In the genomic region with DNA sequence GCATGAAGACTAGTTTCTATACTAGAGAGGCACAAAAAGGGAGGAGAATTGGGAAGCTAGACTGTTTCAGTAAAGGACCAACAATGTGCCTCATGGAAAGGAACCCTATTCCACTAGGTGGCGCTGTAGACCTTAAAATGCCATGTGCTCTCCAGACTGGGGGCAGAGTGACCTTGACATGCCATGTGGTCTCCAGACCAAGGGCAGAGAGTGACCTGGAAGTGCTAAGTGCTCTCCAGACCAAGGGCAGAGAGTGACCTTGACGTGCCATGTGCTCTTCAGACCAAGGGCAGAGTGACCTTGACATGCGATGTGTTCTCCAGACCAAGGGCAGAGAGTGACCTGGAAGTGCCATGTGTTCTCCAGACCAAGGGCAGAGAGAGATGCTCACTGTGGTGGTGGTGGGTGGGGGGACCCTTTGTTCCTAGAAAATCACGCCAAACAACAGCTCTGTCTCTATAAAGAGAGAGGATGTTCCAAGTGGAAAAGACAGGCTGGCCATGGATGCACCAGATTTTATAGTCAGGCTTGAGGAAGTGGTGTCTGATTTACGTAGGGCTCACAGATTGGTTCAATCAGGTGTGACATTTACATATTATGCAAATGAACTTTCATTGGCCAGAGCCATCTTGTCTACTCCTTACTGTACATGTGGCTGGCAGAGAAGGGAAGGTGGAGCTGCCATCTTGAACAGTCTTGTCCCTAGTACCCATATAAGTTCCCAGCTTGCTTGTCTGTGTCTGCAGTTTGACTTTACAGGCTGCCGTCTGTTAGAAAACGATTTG, we compare ENCODE assay signal across 9 cellular contexts.
DNase-seq lines count a peak whose midpoint lies in the region; ATAC-seq and TF ChIP-seq lines count a peak whose summit lies in the region.
"Had no signal": no experiment of that assay in that cellular context is flagged by ENCODE, and none has a peak within 500 bp of the region (broad histone marks: within the 10 kb centered on the region; RNA-seq: fewer than 3 reads in every experiment).

No MANE protein-coding gene starts in this region.

- H3K4me3 ChIP-seq in GM23338 (no peak overlapping the region), mucosa of descending colon (no peak overlapping the region)
- H3K4me3 ChIP-seq: thoracic aorta had no signal

- no peaks in the 10 kb centered on the region for H3K79me2 ChIP-seq in GM23338 (replicated peaks; ENCODE audit: insufficient read depth)

- H3K4me3 Mint-ChIP-seq in GM23338: no peak overlapping the region

- TF ChIP-seq CTCF in GM23338 (conservative IDR thresholded peaks at IDR 0.05; ENCODE audit: low read depth in 2 of 2) (peak; percentile 87 to 94), mucosa of descending colon (IDR thresholded peaks at IDR 0.05) (no peak)

- H3K27ac Mint-ChIP-seq in GM23338: peak overlapping the region; percentile 93

- peaks cover 28% of the 10 kb centered on the region for H3K9me3 Mint-ChIP-seq in GM23338

- intact Hi-C loops in mucosa of descending colon (cut with DNase I, micrococcal nuclease): no loop called here

- H3F3A ChIP-seq in GM23338 (replicated peaks; ENCODE audit: low read depth): no peaks in the 10 kb centered on the region

- DNase-seq in DMS153 treated with DMSO at 0.1 percent for 48 hours (lab: John Stamatoyannopoulos, UW; ENCODE audit: unreplicated experiment) (peak; percentile 32), DMS153 (lab: John Stamatoyannopoulos, UW) (no peak), GM23338 (ENCODE audit: low spot score) (peak; percentile 93), NCI-H1694 treated with DMSO at 0.1 percent for 48 hours (lab: John Stamatoyannopoulos, UW) (peak; percentile 33), astrocyte of the hippocampus (ENCODE audit: low read depth, low spot score) (peak; percentile 7), mucosa of descending colon (peak in 2 of 3 donors; percentile 24 to 77)

- H3K27ac ChIP-seq in GM23338 (ENCODE audit: low read depth): no peak overlapping the region
- H3K27ac ChIP-seq: thoracic aorta had no signal

- peaks cover 8% of the 10 kb centered on the region; the same call in 2 of the 3 replicates for H3K4me1 Mint-ChIP-seq in GM23338

- H3K9me3 ChIP-seq in mucosa of descending colon: no peaks in the 10 kb centered on the region
- H3K9me3 ChIP-seq: thoracic aorta had no signal

- peak; percentile 94 for ATAC-seq in GM23338
- peak; percentile 58 for ATAC-seq in mucosa of descending colon
- ATAC-seq in GM21619 (IDR thresholded peaks at IDR 0.05; ENCODE audit: unreplicated experiment): no peak
- ATAC-seq in GM21423 (IDR thresholded peaks at IDR 0.05; ENCODE audit: unreplicated experiment): no peak

- no peaks in the 10 kb centered on the region for H3K27me3 ChIP-seq in GM23338 (ENCODE audit: insufficient read depth)

- H2AFZ ChIP-seq in GM23338: no peak overlapping the region

- peaks cover 38% of the 10 kb centered on the region for H3K36me3 Mint-ChIP-seq in GM23338 (ENCODE audit: low read depth)

- H3K4me1 ChIP-seq in GM23338 (ENCODE audit: insufficient read depth): peaks cover 11% of the 10 kb centered on the region
- H3K4me1 ChIP-seq in mucosa of descending colon (ENCODE audit: low read depth): no peaks in the 10 kb centered on the region

- H3K4me2 ChIP-seq in GM23338: no peak overlapping the region

- peaks cover 4% of the 10 kb centered on the region for H3K27me3 Mint-ChIP-seq in GM23338 (ENCODE audit: insufficient read depth, low read depth, poor library complexity)

- H3K9me2 ChIP-seq in GM23338 (ENCODE audit: insufficient read depth): 0 out of 2 replicates have a peak, but pooled peaks cover 7% of the 10 kb centered on the region

- no peaks in the 10 kb centered on the region for H4K20me1 ChIP-seq in GM23338 (replicated peaks; ENCODE audit: insufficient read depth)

- H3K36me3 ChIP-seq in GM23338 (ENCODE audit: insufficient read depth): no peaks in the 10 kb centered on the region
- no peaks in the 10 kb centered on the region for H3K36me3 ChIP-seq in mucosa of descending colon (ENCODE audit: low read depth)
- H3K36me3 ChIP-seq: thoracic aorta had no signal

TF ChIP-seq in GM23338, 12 proteins besides CTCF, POLR2A, EP300 and RAD21:
- TF ChIP-seq, protein P1, sequence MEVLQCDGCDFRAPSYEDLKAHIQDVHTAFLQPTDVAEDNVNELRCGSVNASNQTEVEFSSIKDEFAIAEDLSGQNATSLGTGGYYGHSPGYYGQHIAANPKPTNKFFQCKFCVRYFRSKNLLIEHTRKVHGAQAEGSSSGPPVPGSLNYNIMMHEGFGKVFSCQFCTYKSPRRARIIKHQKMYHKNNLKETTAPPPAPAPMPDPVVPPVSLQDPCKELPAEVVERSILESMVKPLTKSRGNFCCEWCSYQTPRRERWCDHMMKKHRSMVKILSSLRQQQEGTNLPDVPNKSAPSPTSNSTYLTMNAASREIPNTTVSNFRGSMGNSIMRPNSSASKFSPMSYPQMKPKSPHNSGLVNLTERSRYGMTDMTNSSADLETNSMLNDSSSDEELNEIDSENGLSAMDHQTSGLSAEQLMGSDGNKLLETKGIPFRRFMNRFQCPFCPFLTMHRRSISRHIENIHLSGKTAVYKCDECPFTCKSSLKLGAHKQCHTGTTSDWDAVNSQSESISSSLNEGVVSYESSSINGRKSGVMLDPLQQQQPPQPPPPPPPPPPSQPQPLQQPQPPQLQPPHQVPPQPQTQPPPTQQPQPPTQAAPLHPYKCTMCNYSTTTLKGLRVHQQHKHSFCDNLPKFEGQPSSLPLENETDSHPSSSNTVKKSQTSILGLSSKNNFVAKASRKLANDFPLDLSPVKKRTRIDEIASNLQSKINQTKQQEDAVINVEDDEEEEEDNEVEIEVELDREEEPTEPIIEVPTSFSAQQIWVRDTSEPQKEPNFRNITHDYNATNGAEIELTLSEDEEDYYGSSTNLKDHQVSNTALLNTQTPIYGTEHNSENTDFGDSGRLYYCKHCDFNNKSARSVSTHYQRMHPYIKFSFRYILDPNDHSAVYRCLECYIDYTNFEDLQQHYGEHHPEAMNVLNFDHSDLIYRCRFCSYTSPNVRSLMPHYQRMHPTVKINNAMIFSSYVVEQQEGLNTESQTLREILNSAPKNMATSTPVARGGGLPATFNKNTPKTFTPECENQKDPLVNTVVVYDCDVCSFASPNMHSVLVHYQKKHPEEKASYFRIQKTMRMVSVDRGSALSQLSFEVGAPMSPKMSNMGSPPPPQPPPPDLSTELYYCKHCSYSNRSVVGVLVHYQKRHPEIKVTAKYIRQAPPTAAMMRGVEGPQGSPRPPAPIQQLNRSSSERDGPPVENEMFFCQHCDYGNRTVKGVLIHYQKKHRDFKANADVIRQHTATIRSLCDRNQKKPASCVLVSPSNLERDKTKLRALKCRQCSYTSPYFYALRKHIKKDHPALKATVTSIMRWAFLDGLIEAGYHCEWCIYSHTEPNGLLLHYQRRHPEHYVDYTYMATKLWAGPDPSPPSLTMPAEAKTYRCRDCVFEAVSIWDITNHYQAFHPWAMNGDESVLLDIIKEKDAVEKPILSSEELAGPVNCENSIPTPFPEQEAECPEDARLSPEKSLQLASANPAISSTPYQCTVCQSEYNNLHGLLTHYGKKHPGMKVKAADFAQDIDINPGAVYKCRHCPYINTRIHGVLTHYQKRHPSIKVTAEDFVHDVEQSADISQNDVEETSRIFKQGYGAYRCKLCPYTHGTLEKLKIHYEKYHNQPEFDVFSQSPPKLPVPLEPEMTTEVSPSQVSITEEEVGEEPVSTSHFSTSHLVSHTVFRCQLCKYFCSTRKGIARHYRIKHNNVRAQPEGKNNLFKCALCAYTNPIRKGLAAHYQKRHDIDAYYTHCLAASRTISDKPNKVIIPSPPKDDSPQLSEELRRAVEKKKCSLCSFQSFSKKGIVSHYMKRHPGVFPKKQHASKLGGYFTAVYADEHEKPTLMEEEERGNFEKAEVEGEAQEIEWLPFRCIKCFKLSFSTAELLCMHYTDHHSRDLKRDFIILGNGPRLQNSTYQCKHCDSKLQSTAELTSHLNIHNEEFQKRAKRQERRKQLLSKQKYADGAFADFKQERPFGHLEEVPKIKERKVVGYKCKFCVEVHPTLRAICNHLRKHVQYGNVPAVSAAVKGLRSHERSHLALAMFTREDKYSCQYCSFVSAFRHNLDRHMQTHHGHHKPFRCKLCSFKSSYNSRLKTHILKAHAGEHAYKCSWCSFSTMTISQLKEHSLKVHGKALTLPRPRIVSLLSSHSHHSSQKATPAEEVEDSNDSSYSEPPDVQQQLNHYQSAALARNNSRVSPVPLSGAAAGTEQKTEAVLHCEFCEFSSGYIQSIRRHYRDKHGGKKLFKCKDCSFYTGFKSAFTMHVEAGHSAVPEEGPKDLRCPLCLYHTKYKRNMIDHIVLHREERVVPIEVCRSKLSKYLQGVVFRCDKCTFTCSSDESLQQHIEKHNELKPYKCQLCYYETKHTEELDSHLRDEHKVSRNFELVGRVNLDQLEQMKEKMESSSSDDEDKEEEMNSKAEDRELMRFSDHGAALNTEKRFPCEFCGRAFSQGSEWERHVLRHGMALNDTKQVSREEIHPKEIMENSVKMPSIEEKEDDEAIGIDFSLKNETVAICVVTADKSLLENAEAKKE (CRISPR knock-in tag; IDR thresholded peaks at IDR 0.05): peak; percentile 32; the same call in 1 of the 2 replicates
- 0 out of 2 replicates have a peak, but pooled peaks have one; percentile 2 for TF ChIP-seq CREB1 (CRISPR knock-in tag; IDR thresholded peaks at IDR 0.05; ENCODE audit: low read depth)
- TF ChIP-seq POLR2AphosphoS5 (IDR thresholded peaks at IDR 0.05; ENCODE audit: low read depth): no peak

Comparison
In these comparisons a context has a peak if more than half of its experiments do, and no peak if none do; other contexts are left out.
1. ATAC-seq: peak in GM23338 (single experiment) and mucosa of descending colon (single experiment); none in GM21619 (single experiment) and GM21423 (single experiment).